1 cellular context compared by ENCODE assay signal in genomic region chr1:15355968-15356621, GRCh38.
TF ChIP-seq lines count a peak whose summit lies in the region.

No MANE protein-coding gene starts in this region.

TF ChIP-seq in HepG2, 621 proteins besides CTCF, POLR2A, EP300 and RAD21 (continued from another document and continues in another):
- TF ChIP-seq ZNF782 (CRISPR knock-in tag; IDR thresholded peaks at IDR 0.05; ENCODE audit: borderline replicate concordance) (no peak), GABPA (IDR thresholded peaks at IDR 0.05; ENCODE audit: low read depth, low read length) (no peak), GABPA (CRISPR knock-in tag; IDR thresholded peaks at IDR 0.05; ENCODE audit: low read depth) (peak; percentile 38; the same call in 1 of the 2 replicates), ZNF567 (CRISPR knock-in tag; IDR thresholded peaks at IDR 0.05; ENCODE audit: borderline replicate concordance) (0 out of 2 replicates have a peak, but pooled peaks have one; percentile 22), ARID3A (IDR thresholded peaks at IDR 0.05; ENCODE audit: low read depth, low read length) (peak; percentile 72), RXRB (CRISPR knock-in tag; IDR thresholded peaks at IDR 0.05; ENCODE audit: borderline replicate concordance) (peak; percentile 80), ZNF710 (CRISPR knock-in tag; IDR thresholded peaks at IDR 0.05; ENCODE audit: borderline replicate concordance) (peak; percentile 52; the same call in 1 of the 2 replicates), DR1 (CRISPR knock-in tag; IDR thresholded peaks at IDR 0.05) (no peak), GLI4 (CRISPR knock-in tag; IDR thresholded peaks at IDR 0.05; ENCODE audit: borderline replicate concordance) (0 out of 2 replicates have a peak, but pooled peaks have one; percentile 35), HOXA3 (CRISPR knock-in tag; IDR thresholded peaks at IDR 0.05) (peak; percentile 26; the same call in 1 of the 2 replicates), RARA (CRISPR knock-in tag; IDR thresholded peaks at IDR 0.05) (peak; percentile 82), KLF13 (CRISPR knock-in tag; IDR thresholded peaks at IDR 0.05) (no peak), DMTF1 (CRISPR knock-in tag; IDR thresholded peaks at IDR 0.05) (no peak), ZNF607 (CRISPR knock-in tag; IDR thresholded peaks at IDR 0.05; ENCODE audit: borderline replicate concordance) (0 out of 2 replicates have a peak, but pooled peaks have one; percentile 28), MEF2D (CRISPR knock-in tag; IDR thresholded peaks at IDR 0.05) (peak; percentile 50; the same call in 1 of the 2 replicates), CEBPB (IDR thresholded peaks at IDR 0.05; ENCODE audit: borderline replicate concordance, low read depth, low read length) (peak; percentile 72; the same call in 1 of the 2 replicates), JUND (CRISPR knock-in tag; IDR thresholded peaks at IDR 0.05) (peak; percentile 32), ZNF431 (CRISPR knock-in tag; IDR thresholded peaks at IDR 0.05; ENCODE audit: borderline replicate concordance, low read depth) (no peak), HMG20A (CRISPR knock-in tag; IDR thresholded peaks at IDR 0.05; ENCODE audit: borderline replicate concordance) (peak; percentile 81; the same call in 1 of the 2 replicates), ELF3 (CRISPR knock-in tag; IDR thresholded peaks at IDR 0.05) (peak; percentile 66), SNAPC2 (CRISPR knock-in tag; IDR thresholded peaks at IDR 0.05) (peak; percentile 59; the same call in 1 of the 2 replicates), YY1 (IDR thresholded peaks at IDR 0.05; ENCODE audit: insufficient read depth, insufficient replicate concordance, low read depth, low read length) (no peak), ZNF18 (CRISPR knock-in tag; IDR thresholded peaks at IDR 0.05; ENCODE audit: insufficient replicate concordance) (peak; percentile 79), NAIF1 (CRISPR knock-in tag; IDR thresholded peaks at IDR 0.05; ENCODE audit: borderline replicate concordance) (no peak), ZNF124 (CRISPR knock-in tag; IDR thresholded peaks at IDR 0.05) (0 out of 2 replicates have a peak, but pooled peaks have one; percentile 50), FOXP4 (CRISPR knock-in tag; IDR thresholded peaks at IDR 0.05) (peak; percentile 74), MIXL1 (CRISPR knock-in tag; IDR thresholded peaks at IDR 0.05) (0 out of 2 replicates have a peak, but pooled peaks have one; percentile 9), ZNF136 (CRISPR knock-in tag; IDR thresholded peaks at IDR 0.05; ENCODE audit: low read depth) (no peak), ZNF12 (CRISPR knock-in tag; IDR thresholded peaks at IDR 0.05) (peak; percentile 52; the same call in 1 of the 2 replicates), ZNF598 (CRISPR knock-in tag; IDR thresholded peaks at IDR 0.05; ENCODE audit: borderline replicate concordance) (0 out of 2 replicates have a peak, but pooled peaks have one; percentile 25), ZBTB33 (CRISPR knock-in tag; IDR thresholded peaks at IDR 0.05) (no peak; the same call in 1 of the 2 replicates), LRRFIP1 (CRISPR knock-in tag; conservative IDR thresholded peaks at IDR 0.05) (no peak), MLX (CRISPR knock-in tag; IDR thresholded peaks at IDR 0.05) (peak; percentile 45; the same call in 1 of the 2 replicates), ZSCAN31 (CRISPR knock-in tag; IDR thresholded peaks at IDR 0.05; ENCODE audit: low read depth) (no peak), SALL1 (CRISPR knock-in tag; IDR thresholded peaks at IDR 0.05) (peak; percentile 90), RORA (CRISPR knock-in tag; IDR thresholded peaks at IDR 0.05) (peak; percentile 15; the same call in 1 of the 2 replicates), ZNF737 (CRISPR knock-in tag; IDR thresholded peaks at IDR 0.05; ENCODE audit: borderline replicate concordance) (no peak), ZNF503 (CRISPR knock-in tag; IDR thresholded peaks at IDR 0.05) (peak; percentile 73; the same call in 1 of the 2 replicates), PRPF4 (IDR thresholded peaks at IDR 0.05; ENCODE audit: low read depth, low read length, poor library complexity, severe bottlenecking) (no peak), SOX5 (CRISPR knock-in tag; IDR thresholded peaks at IDR 0.05; ENCODE audit: borderline replicate concordance) (peak; percentile 85; the same call in 1 of the 2 replicates), FOSL1 (CRISPR knock-in tag; IDR thresholded peaks at IDR 0.05; ENCODE audit: borderline replicate concordance) (peak; percentile 64; the same call in 1 of the 2 replicates), SRF (IDR thresholded peaks at IDR 0.05; ENCODE audit: low read depth, low read length) (peak; percentile 42; the same call in 1 of the 2 replicates), TCF12 (IDR thresholded peaks at IDR 0.05) (no peak), TCF12 (CRISPR knock-in tag; IDR thresholded peaks at IDR 0.05) (no peak), NONO (IDR thresholded peaks at IDR 0.05) (no peak), NONO (CRISPR knock-in tag; conservative IDR thresholded peaks at IDR 0.05) (0 out of 2 replicates have a peak, but pooled peaks have one; percentile 17), ISL2 (CRISPR knock-in tag; IDR thresholded peaks at IDR 0.05) (peak; percentile 37; the same call in 1 of the 2 replicates), ZNF772 (CRISPR knock-in tag; IDR thresholded peaks at IDR 0.05) (no peak), NFYC (CRISPR knock-in tag; IDR thresholded peaks at IDR 0.05) (peak; percentile 36; the same call in 1 of the 2 replicates), CEBPG (CRISPR knock-in tag; IDR thresholded peaks at IDR 0.05) (peak; percentile 64)
